4 cellular contexts compared by ENCODE assay signal in the genomic region with DNA sequence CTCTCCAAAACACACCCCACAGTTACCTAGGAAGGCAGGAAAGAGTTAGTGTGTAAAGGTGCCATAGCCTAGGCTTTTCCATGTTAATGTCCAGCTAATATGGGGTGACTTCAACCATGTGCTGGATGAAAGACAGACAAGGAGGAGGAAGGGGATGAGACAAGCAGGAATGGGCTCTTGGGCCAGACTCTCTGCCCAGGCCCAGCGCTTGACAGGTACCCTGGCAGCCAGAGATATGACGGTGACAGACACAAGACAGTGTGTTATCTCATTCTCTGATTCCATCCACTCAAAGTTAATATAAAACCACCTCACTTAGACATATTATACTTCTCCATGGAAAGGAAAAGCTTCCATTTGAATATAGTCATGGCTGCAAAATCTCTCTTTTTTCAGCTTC.
TF ChIP-seq lines count a peak whose summit lies in the region.

No MANE protein-coding gene starts in this region.

TF ChIP-seq in SK-N-SH, 30 proteins besides CTCF, POLR2A, EP300 and RAD21:
- TF ChIP-seq RXRA (IDR thresholded peaks at IDR 0.05; ENCODE audit: borderline replicate concordance, low read depth): no peak
- TF ChIP-seq GATA2 (CRISPR knock-in tag; IDR thresholded peaks at IDR 0.05): peak; percentile 68

TF ChIP-seq in SK-N-SH treated with all-trans-retinoic acid at 6 μM for 48 hours, 23 proteins besides CTCF, POLR2A, EP300 and RAD21:
- TF ChIP-seq PPARA (CRISPR knock-in tag; IDR thresholded peaks at IDR 0.05; ENCODE audit: borderline replicate concordance): no peak
- no peak for TF ChIP-seq TCF4 (CRISPR knock-in tag; IDR thresholded peaks at IDR 0.05; ENCODE audit: borderline replicate concordance)

TF ChIP-seq in IMR-90, 13 proteins besides CTCF, POLR2A, EP300 and RAD21:
- TF ChIP-seq CHD1 (IDR thresholded peaks at IDR 0.05; ENCODE audit: low read depth, low read length) (no peak), BHLHE40 (IDR thresholded peaks at IDR 0.05; ENCODE audit: low read depth, low read length) (no peak), MAZ (IDR thresholded peaks at IDR 0.05; ENCODE audit: borderline replicate concordance, low read depth, low read length) (no peak), NFE2L2 (IDR thresholded peaks at IDR 0.05; ENCODE audit: low read depth, low read length) (no peak)
- TF ChIP-seq, protein P1, sequence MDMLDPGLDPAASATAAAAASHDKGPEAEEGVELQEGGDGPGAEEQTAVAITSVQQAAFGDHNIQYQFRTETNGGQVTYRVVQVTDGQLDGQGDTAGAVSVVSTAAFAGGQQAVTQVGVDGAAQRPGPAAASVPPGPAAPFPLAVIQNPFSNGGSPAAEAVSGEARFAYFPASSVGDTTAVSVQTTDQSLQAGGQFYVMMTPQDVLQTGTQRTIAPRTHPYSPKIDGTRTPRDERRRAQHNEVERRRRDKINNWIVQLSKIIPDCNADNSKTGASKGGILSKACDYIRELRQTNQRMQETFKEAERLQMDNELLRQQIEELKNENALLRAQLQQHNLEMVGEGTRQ (IDR thresholded peaks at IDR 0.05; ENCODE audit: low read depth, low read length): no peak
- TF ChIP-seq, protein P2, sequence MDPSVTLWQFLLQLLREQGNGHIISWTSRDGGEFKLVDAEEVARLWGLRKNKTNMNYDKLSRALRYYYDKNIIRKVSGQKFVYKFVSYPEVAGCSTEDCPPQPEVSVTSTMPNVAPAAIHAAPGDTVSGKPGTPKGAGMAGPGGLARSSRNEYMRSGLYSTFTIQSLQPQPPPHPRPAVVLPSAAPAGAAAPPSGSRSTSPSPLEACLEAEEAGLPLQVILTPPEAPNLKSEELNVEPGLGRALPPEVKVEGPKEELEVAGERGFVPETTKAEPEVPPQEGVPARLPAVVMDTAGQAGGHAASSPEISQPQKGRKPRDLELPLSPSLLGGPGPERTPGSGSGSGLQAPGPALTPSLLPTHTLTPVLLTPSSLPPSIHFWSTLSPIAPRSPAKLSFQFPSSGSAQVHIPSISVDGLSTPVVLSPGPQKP (IDR thresholded peaks at IDR 0.05; ENCODE audit: borderline replicate concordance, low read depth, low read length): no peak

TF ChIP-seq in H1, 55 proteins besides CTCF, POLR2A, EP300 and RAD21:
- no peak for TF ChIP-seq CHD2 (IDR thresholded peaks at IDR 0.05; ENCODE audit: low read length)
- no peak for TF ChIP-seq CBX5 (IDR thresholded peaks at IDR 0.05; ENCODE audit: low read depth, low read length)
- no peak for TF ChIP-seq SIRT6 (IDR thresholded peaks at IDR 0.05; ENCODE audit: low read length)
- no peak for TF ChIP-seq SP2 (IDR thresholded peaks at IDR 0.05; ENCODE audit: low read length)
- TF ChIP-seq CBX8 (IDR thresholded peaks at IDR 0.05; ENCODE audit: borderline replicate concordance, low read depth, low read length): no peak
- TF ChIP-seq SP1 (IDR thresholded peaks at IDR 0.05; ENCODE audit: low read depth, low read length): no peak
- TF ChIP-seq CHD1 (IDR thresholded peaks at IDR 0.05; ENCODE audit: low read depth, low read length): no peak
- TF ChIP-seq HDAC6 (IDR thresholded peaks at IDR 0.05; ENCODE audit: low read depth, low read length): no peak
